ENCODE assay signal across 8 cellular contexts in genomic region chr4:145234086-145234694, GRCh38. TPM values are rescaled to one million over a fixed set of nuclear protein-coding genes. Genes with fewer than 3 reads are reported as not detected.
DNase-seq lines count a peak whose midpoint lies in the region; ATAC-seq, FAIRE-seq and TF ChIP-seq lines count a peak whose summit lies in the region.

No MANE protein-coding gene starts in this region.

- no peak overlapping the region for H3K4me3 Mint-ChIP-seq in activated CD8-positive, alpha-beta memory T cell treated with anti-CD3 and anti-CD28 coated beads, Interleukin-2, amount 10 ng/mL, durations not matched to agents 7 days and 5 days
- H3K4me3 Mint-ChIP-seq in osteocyte (ENCODE audit: unreplicated experiment) = no peak overlapping the region

- no peaks in the 10 kb centered on the region for H3K9me3 Mint-ChIP-seq in activated CD8-positive, alpha-beta memory T cell treated with anti-CD3 and anti-CD28 coated beads, Interleukin-2, amount 10 ng/mL, durations not matched to agents 7 days and 5 days (ENCODE audit: low read depth)
- H3K9me3 Mint-ChIP-seq in osteocyte (ENCODE audit: unreplicated experiment) = no peaks in the 10 kb centered on the region

- DNase-seq in Caki2 (ENCODE audit: low read depth) (peak; percentile 22), GM19240 (ENCODE audit: insufficient read length, low spot score) (peak; percentile 42), NCI-H748 treated with DMSO at 0.1 percent for 48 hours (lab: John Stamatoyannopoulos, UW) (peak; percentile 8), fibroblast of mammary gland (ENCODE audit: low read depth) (peak; percentile 71), osteocyte (ENCODE audit: extremely low spot score, unreplicated experiment) (no peak), urothelium cell line (ENCODE audit: low spot score) (peak; percentile 33)
- DNase-seq in activated CD8-positive, alpha-beta memory T cell treated with anti-CD3 and anti-CD28 coated beads, Interleukin-2, amount 10 ng/mL, durations not matched to agents 7 days and 5 days = peak; percentile 65

- TF ChIP-seq CTCF in fibroblast of mammary gland (conservative IDR thresholded peaks at IDR 0.05; ENCODE audit: control insufficient read depth, insufficient read depth, low read depth, low read length) (peak; percentile 95), osteocyte (IDR thresholded peaks at IDR 0.05) (peak; percentile 76)

- H3K27me3 Mint-ChIP-seq in activated CD8-positive, alpha-beta memory T cell treated with anti-CD3 and anti-CD28 coated beads, Interleukin-2, amount 10 ng/mL, durations not matched to agents 7 days and 5 days = peaks cover 15% of the 10 kb centered on the region
- H3K27me3 Mint-ChIP-seq in osteocyte (ENCODE audit: unreplicated experiment) = peaks cover 5% of the 10 kb centered on the region

- no peaks in the 10 kb centered on the region for H3K4me1 Mint-ChIP-seq in activated CD8-positive, alpha-beta memory T cell treated with anti-CD3 and anti-CD28 coated beads, Interleukin-2, amount 10 ng/mL, durations not matched to agents 7 days and 5 days
- peaks cover 3% of the 10 kb centered on the region for H3K4me1 Mint-ChIP-seq in osteocyte (ENCODE audit: unreplicated experiment)

- H3K36me3 Mint-ChIP-seq in activated CD8-positive, alpha-beta memory T cell treated with anti-CD3 and anti-CD28 coated beads, Interleukin-2, amount 10 ng/mL, durations not matched to agents 7 days and 5 days = no peaks in the 10 kb centered on the region
- no peaks in the 10 kb centered on the region for H3K36me3 Mint-ChIP-seq in osteocyte (ENCODE audit: unreplicated experiment)

- H3K4me3 ChIP-seq in fibroblast of mammary gland (ENCODE audit: control insufficient read depth, low read depth, low read length) = no peak overlapping the region

- peak; percentile 100 for ATAC-seq in HG03342 (IDR thresholded peaks at IDR 0.05; ENCODE audit: unreplicated experiment)
- peak; percentile 91 for ATAC-seq in activated CD8-positive, alpha-beta memory T cell treated with anti-CD3 and anti-CD28 coated beads, Interleukin-2, amount 10 ng/mL, durations not matched to agents 7 days and 5 days

- CTCF ChIA-PET in activated CD8-positive, alpha-beta memory T cell treated with anti-CD3 and anti-CD28 coated beads, Interleukin-2, amount 10 ng/mL, durations not matched to agents 7 days and 5 days (lab: Charles Lee) = interaction anchor here (1.0 to 2.1 kb wide), 5 partner anchors 18 to 383 kb away, joined by 4 to 14 read pairs (median 5); no protein-coding TSS in a partner anchor

- in situ Hi-C loops in Caki2 (cut with HindIII; ENCODE audit: low pct_unique_long_range_greater_than_20kb, low sequenced_read_pairs) = no loop called here

- no peak overlapping the region for H3K27ac Mint-ChIP-seq in activated CD8-positive, alpha-beta memory T cell treated with anti-CD3 and anti-CD28 coated beads, Interleukin-2, amount 10 ng/mL, durations not matched to agents 7 days and 5 days
- H3K27ac Mint-ChIP-seq in osteocyte (ENCODE audit: unreplicated experiment) = no peak overlapping the region

- FAIRE-seq in urothelium cell line (lab: Jason Lieb, UNC) = no peak

RNA-seq across cellular contexts. Expression of gene OTUD4, which starts 53.8 kb away (rescaled TPM):
- total RNA-seq in Caki2 (2014; rRNA removed; shearing (Covaris generic); ENCODE audit: low replicate concordance) = 9.4 and 20.9 TPM in 2 replicates
- 10 to 100 TPM; 48.9 to 57.8 TPM for total RNA-seq in activated CD8-positive, alpha-beta memory T cell treated with anti-CD3 and anti-CD28 coated beads, Interleukin-2, amount 10 ng/mL, durations not matched to agents 7 days and 5 days
- 35.0 and 36.1 TPM in 2 replicates for total RNA-seq in osteocyte
